In genomic region chr5:10923310-10923709, GRCh38 we compare ENCODE assay signal across 8 cellular contexts.
"Had no signal": no experiment of that assay in that cellular context is flagged by ENCODE, and none has a peak within 500 bp of the region (broad histone marks: within the 10 kb centered on the region; RNA-seq: fewer than 3 reads in every experiment).

No MANE protein-coding gene starts in this region.

- ATAC-seq: GM12878 had no signal

- FAIRE-seq: G401.6, GM12878, GM12891, GM12892, GM18507, GM19239 had no signal

- H3K4me3 ChIP-seq: GM12878 had no signal

- DNase-seq: GDM1, GF-D8 had no signal
